37 cellular contexts compared by ENCODE assay signal in genomic region chr9:133672503-133673259, GRCh38. TPM values are rescaled to one million over a fixed set of nuclear protein-coding genes. Genes with fewer than 3 reads are reported as not detected.
"Had no signal": no experiment of that assay in that cellular context is flagged by ENCODE, and none has a peak within 500 bp of the region (broad histone marks: within the 10 kb centered on the region; RNA-seq: fewer than 3 reads in every experiment).

No MANE protein-coding gene starts in this region.

- H3K9ac ChIP-seq: neural progenitor cell had no signal

- H3K4me2 ChIP-seq: neural progenitor cell had no signal

- DNase-seq: activated CD4-positive, alpha-beta T cell treated with anti-CD3 and anti-CD28 coated beads for 48 hours; activated CD4-positive, alpha-beta T cell treated with anti-CD3 and anti-CD28 coated beads, Interleukin-2, amount 50 U/mL, for 48 hours; activated CD8-positive, alpha-beta memory T cell treated with anti-CD3 and anti-CD28 coated beads, Interleukin-2, amount 50 U/mL, for 48 hours; activated gamma-delta T cell; activated naive CD4-positive, alpha-beta T cell treated with anti-CD3 and anti-CD28 coated beads, Interleukin-2, amount 10 ng/mL, durations not matched to agents 7 days and 5 days; activated naive CD8-positive, alpha-beta T cell treated with anti-CD3 and anti-CD28 coated beads, Interleukin-2, amount 10 ng/mL, durations not matched to agents 7 days and 5 days; activated T-cell treated with anti-CD3 and anti-CD28 coated beads, Interleukin-2, amount 50 U/mL, for 24 hours; central memory CD4-positive, alpha-beta T cell; dermis blood vessel endothelial cell; effector CD4-positive, alpha-beta T cell; foreskin keratinocyte; heart right ventricle; kidney glomerular epithelial cell; sigmoid colon; small intestine; stimulated activated CD4-positive, alpha-beta T cell treated with anti-CD3 and anti-CD28 coated beads, Interleukin-1b, Interleukin-23, amount 100 ng/mL, for 48 hours; stimulated activated CD4-positive, alpha-beta T cell treated with anti-CD3 and anti-CD28 coated beads, Interleukin-4, amount 100 ng/mL, for 4 hours; stimulated activated CD8-positive, alpha-beta memory T cell treated with anti-CD3 and anti-CD28 coated beads, Interleukin-4, amount 100 ng/mL, for 48 hours; stimulated activated naive CD8-positive, alpha-beta T cell treated with anti-CD3 and anti-CD28 coated beads, Interleukin-15, amount 100 ng/mL, for 72 hours; SW 1271; T1000; thyroid gland; WERI-Rb-1 had no signal

- H3K27ac ChIP-seq: ascending aorta, esophagus muscularis mucosa, foreskin keratinocyte, heart right ventricle, left lung, neural progenitor cell, sigmoid colon, thyroid gland, WERI-Rb-1 had no signal

- H3K27ac Mint-ChIP-seq: activated naive CD4-positive, alpha-beta T cell treated with anti-CD3 and anti-CD28 coated beads, Interleukin-2, amount 10 ng/mL, durations not matched to agents 7 days and 5 days; activated naive CD8-positive, alpha-beta T cell treated with anti-CD3 and anti-CD28 coated beads, Interleukin-2, amount 10 ng/mL, durations not matched to agents 7 days and 5 days; activated T-cell treated with anti-CD3 and anti-CD28 coated beads, Interleukin-2, amount 50 U/mL, for 24 hours; neural progenitor cell; stimulated activated memory B cell treated with anti-CD40 and anti-IgM and Interleukin-4, amounts not matched to agents 10 μg/mL and 1 μg/mL and 100 μg/mL, for 72 hours; T-helper 1 cell treated with Interleukin-12 subunit alpha and Interleukin-12 subunit beta and Interleukin-4 antibody, amounts not matched to agents 30 μg/mL and 1 μg/mL, for 36 hours had no signal

- H3K9me3 ChIP-seq: ascending aorta, esophagus muscularis mucosa, left lung, mucosa of descending colon, sigmoid colon, thyroid gland had no signal

- H3K9me3 Mint-ChIP-seq: activated naive CD4-positive, alpha-beta T cell treated with anti-CD3 and anti-CD28 coated beads, Interleukin-2, amount 10 ng/mL, durations not matched to agents 7 days and 5 days; activated naive CD8-positive, alpha-beta T cell treated with anti-CD3 and anti-CD28 coated beads, Interleukin-2, amount 10 ng/mL, durations not matched to agents 7 days and 5 days; activated T-cell treated with anti-CD3 and anti-CD28 coated beads, Interleukin-2, amount 50 U/mL, for 24 hours; neural progenitor cell; stimulated activated memory B cell treated with anti-CD40 and anti-IgM and Interleukin-4, amounts not matched to agents 10 μg/mL and 1 μg/mL and 100 μg/mL, for 72 hours; stimulated activated naive CD8-positive, alpha-beta T cell treated with anti-CD3 and anti-CD28 coated beads, Interleukin-15, amount 100 ng/mL, for 72 hours; T-helper 1 cell treated with Interleukin-12 subunit alpha and Interleukin-12 subunit beta and Interleukin-4 antibody, amounts not matched to agents 30 μg/mL and 1 μg/mL, for 36 hours had no signal

- H3K36me3 Mint-ChIP-seq: activated naive CD4-positive, alpha-beta T cell treated with anti-CD3 and anti-CD28 coated beads, Interleukin-2, amount 10 ng/mL, durations not matched to agents 7 days and 5 days; activated naive CD8-positive, alpha-beta T cell treated with anti-CD3 and anti-CD28 coated beads, Interleukin-2, amount 10 ng/mL, durations not matched to agents 7 days and 5 days; neural progenitor cell; stimulated activated memory B cell treated with anti-CD40 and anti-IgM and Interleukin-4, amounts not matched to agents 10 μg/mL and 1 μg/mL and 100 μg/mL, for 72 hours had no signal

- H3K27me3 Mint-ChIP-seq: activated naive CD4-positive, alpha-beta T cell treated with anti-CD3 and anti-CD28 coated beads, Interleukin-2, amount 10 ng/mL, durations not matched to agents 7 days and 5 days; activated naive CD8-positive, alpha-beta T cell treated with anti-CD3 and anti-CD28 coated beads, Interleukin-2, amount 10 ng/mL, durations not matched to agents 7 days and 5 days; activated T-cell treated with anti-CD3 and anti-CD28 coated beads, Interleukin-2, amount 50 U/mL, for 24 hours; stimulated activated naive CD8-positive, alpha-beta T cell treated with anti-CD3 and anti-CD28 coated beads, Interleukin-15, amount 100 ng/mL, for 72 hours had no signal

- H3K4me3 Mint-ChIP-seq: activated naive CD4-positive, alpha-beta T cell treated with anti-CD3 and anti-CD28 coated beads, Interleukin-2, amount 10 ng/mL, durations not matched to agents 7 days and 5 days; activated naive CD8-positive, alpha-beta T cell treated with anti-CD3 and anti-CD28 coated beads, Interleukin-2, amount 10 ng/mL, durations not matched to agents 7 days and 5 days; activated T-cell treated with anti-CD3 and anti-CD28 coated beads, Interleukin-2, amount 50 U/mL, for 24 hours; brain; neural progenitor cell; stimulated activated memory B cell treated with anti-CD40 and anti-IgM and Interleukin-4, amounts not matched to agents 10 μg/mL and 1 μg/mL and 100 μg/mL, for 72 hours; stimulated activated naive CD8-positive, alpha-beta T cell treated with anti-CD3 and anti-CD28 coated beads, Interleukin-15, amount 100 ng/mL, for 72 hours; T-helper 1 cell treated with Interleukin-12 subunit alpha and Interleukin-12 subunit beta and Interleukin-4 antibody, amounts not matched to agents 30 μg/mL and 1 μg/mL, for 36 hours had no signal

- H2AFZ ChIP-seq: neural progenitor cell had no signal

- H3K36me3 ChIP-seq: ascending aorta, esophagus muscularis mucosa, heart right ventricle, left lung, neural progenitor cell, sigmoid colon, thyroid gland had no signal

- H3K27me3 ChIP-seq: ascending aorta, foreskin keratinocyte, left lung, neural progenitor cell, sigmoid colon, thyroid gland had no signal

- H3K4me1 Mint-ChIP-seq: stimulated activated memory B cell treated with anti-CD40 and anti-IgM and Interleukin-4, amounts not matched to agents 10 μg/mL and 1 μg/mL and 100 μg/mL, for 72 hours had no signal

- ATAC-seq: activated CD4-positive, CD25-positive, alpha-beta regulatory T cell treated with anti-CD3 and anti-CD28 coated beads, Interleukin-2, amount 50 U/mL, for 24 hours; foreskin keratinocyte; left lung; mucosa of descending colon; stimulated activated memory B cell treated with anti-CD40 and anti-IgM and Interleukin-4, amounts not matched to agents 10 μg/mL and 1 μg/mL and 100 μg/mL, for 72 hours; stimulated activated naive CD8-positive, alpha-beta T cell treated with anti-CD3 and anti-CD28 coated beads, Interleukin-15, amount 100 ng/mL, for 72 hours had no signal

- H3K4me3 ChIP-seq: ascending aorta, esophagus muscularis mucosa, heart right ventricle, left lung, mucosa of descending colon, neural progenitor cell, sigmoid colon, thyroid gland had no signal

RNA-seq across cellular contexts. Expression of gene DBH, which starts 36.5 kb away (rescaled TPM):
- total RNA-seq: activated naive CD8-positive, alpha-beta T cell treated with anti-CD3 and anti-CD28 coated beads, Interleukin-2, amount 10 ng/mL, durations not matched to agents 7 days and 5 days; ascending aorta; dermis blood vessel endothelial cell; foreskin keratinocyte; glomerular endothelial cell; lung microvascular endothelial cell; mesenteric fat pad; mucosa of descending colon; osteoblast; sigmoid colon; ureter had no signal
- polyA plus RNA-seq: foreskin keratinocyte had no signal
